ENCODE assay signal across 1 cellular context in the genomic region with DNA sequence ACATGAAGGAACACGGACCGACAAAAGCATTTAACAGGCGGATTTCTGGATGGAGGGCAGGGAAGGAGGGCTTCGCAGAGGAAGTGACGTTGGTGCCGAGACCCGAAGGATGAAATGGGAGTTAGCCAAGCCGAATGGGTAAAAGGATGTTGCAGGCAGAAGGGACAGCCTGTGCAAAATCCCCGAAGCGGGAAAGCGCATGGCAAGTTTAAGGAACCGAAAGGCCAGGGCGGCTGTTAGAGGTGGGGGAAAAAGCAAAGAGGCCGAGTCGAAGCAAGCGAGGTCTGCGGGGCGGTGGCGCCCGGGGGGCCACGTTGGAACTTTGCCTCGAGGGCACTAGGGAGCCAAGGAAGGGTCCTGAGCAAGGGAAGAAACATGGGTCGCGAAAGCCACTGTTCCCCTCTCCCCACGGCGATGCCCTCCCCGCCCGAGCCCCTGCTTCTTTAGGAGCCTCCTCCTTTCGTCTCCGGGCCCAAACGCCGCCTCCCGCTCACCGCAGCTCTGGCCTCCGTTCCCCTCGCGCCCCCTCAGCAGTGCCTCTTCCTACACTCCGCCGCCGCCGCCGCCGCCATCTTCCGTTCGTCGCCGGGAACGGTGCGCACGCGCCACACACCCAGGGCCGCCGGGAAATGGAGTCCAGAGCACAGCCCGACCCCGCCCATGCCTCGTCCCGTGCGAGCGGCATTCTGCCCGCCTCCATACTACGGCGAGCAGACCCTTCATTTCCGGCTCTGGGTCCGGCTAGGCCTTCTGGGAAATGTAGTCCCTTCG.
TF ChIP-seq lines count a peak whose summit lies in the region.

SYMPK (minus strand) TSS at position 584 of the 771 bp plus-strand sequence. CDS start 8,652 bp downstream, outside the sequence.

TF ChIP-seq in A549, 52 proteins besides CTCF, POLR2A, EP300 and RAD21 (continued from another document):
- TF ChIP-seq, protein P1, sequence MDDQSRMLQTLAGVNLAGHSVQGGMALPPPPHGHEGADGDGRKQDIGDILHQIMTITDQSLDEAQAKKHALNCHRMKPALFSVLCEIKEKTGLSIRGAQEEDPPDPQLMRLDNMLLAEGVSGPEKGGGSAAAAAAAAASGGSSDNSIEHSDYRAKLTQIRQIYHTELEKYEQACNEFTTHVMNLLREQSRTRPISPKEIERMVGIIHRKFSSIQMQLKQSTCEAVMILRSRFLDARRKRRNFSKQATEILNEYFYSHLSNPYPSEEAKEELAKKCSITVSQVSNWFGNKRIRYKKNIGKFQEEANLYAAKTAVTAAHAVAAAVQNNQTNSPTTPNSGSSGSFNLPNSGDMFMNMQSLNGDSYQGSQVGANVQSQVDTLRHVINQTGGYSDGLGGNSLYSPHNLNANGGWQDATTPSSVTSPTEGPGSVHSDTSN (IDR thresholded peaks at IDR 0.05), result no peak
- TF ChIP-seq RNF2 (IDR thresholded peaks at IDR 0.05; ENCODE audit: borderline replicate concordance, low read depth) (no peak), ZSCAN20 (CRISPR knock-in tag; IDR thresholded peaks at IDR 0.05) (no peak), ZFP36 (IDR thresholded peaks at IDR 0.05; ENCODE audit: borderline replicate concordance, partially characterized antibody) (peak; percentile 90), HOXB13 (CRISPR knock-in tag; IDR thresholded peaks at IDR 0.05; ENCODE audit: low read depth) (no peak), CHD4 (IDR thresholded peaks at IDR 0.05; ENCODE audit: borderline replicate concordance) (no peak; the same call in 1 of the 2 replicates), BHLHE40 (IDR thresholded peaks at IDR 0.05; ENCODE audit: low read depth, low read length) (peak; percentile 96), EHMT2 (IDR thresholded peaks at IDR 0.05; ENCODE audit: low read depth) (no peak)
